16 cellular contexts compared by ENCODE assay signal in the genomic region with DNA sequence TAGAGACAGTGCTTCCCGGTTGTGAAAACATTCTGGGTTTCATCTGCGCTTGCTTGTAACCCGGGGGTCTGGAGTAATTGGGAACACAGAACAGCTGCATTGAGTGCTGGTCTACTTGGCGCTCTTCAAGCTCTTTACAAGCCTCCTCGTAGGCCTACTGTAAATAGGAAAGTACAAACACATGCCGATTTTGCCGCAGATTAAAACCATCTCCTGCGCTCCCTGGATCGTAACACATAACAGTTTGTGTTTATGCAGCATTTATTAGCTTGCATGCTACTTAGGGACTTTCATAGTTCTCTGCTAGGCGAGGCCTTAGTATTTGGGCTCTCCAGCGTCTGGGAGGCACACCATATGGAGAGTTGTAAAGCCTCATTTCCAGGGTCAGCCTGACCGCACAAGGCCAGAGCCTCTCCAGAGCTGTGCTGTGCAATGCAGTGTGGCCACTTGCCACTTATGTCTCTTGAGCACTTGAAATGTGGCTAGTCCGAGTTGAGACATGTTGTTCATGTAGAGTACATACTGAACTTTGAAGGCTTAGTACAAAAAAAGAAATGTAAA.
DNase-seq lines count a peak whose midpoint lies in the region; ATAC-seq, FAIRE-seq and TF ChIP-seq lines count a peak whose summit lies in the region.
"Had no signal": no experiment of that assay in that cellular context is flagged by ENCODE, and none has a peak within 500 bp of the region (broad histone marks: within the 10 kb centered on the region; RNA-seq: fewer than 3 reads in every experiment).

No MANE protein-coding gene starts in this region.

- H3K27ac ChIP-seq in tibial artery = peak overlapping the region; percentile 82 to 87
- H3K27ac ChIP-seq: BLaER1 treated with 17β-estradiol and CSF1 and Interleukin-3, amounts not matched to agents 10 nM and 100 nM; neutrophil had no signal

- no peak overlapping the region for H3K4me3 Mint-ChIP-seq in activated CD4-positive, alpha-beta T cell treated with anti-CD3 and anti-CD28 coated beads for 36 hours
- H3K4me3 Mint-ChIP-seq in activated T-helper 2 cell treated with anti-CD3 and anti-CD28 coated beads, Interferon-gamma antibody, Interleukin-2, Interleukin-4, amounts not matched to agents 10 μg/mL and 5 μg/mL and 100 μg/mL, durations not matched to agents 14 hours and 24 hours and 36 hours (ENCODE audit: low read depth) = no peak overlapping the region
- H3K4me3 Mint-ChIP-seq: activated naive CD8-positive, alpha-beta T cell; WTC11 had no signal

- TF ChIP-seq CTCF in mucosa of descending colon (IDR thresholded peaks at IDR 0.05) (no peak), tibial artery (IDR thresholded peaks at IDR 0.05) (no peak)

- intact Hi-C loops in mucosa of descending colon (cut with DNase I, micrococcal nuclease) = no loop called here
- intact Hi-C loops in tibial artery (cut with DNase I; ENCODE audit: low total_unique reads) = no loop called here
- intact Hi-C loops in activated CD4-positive, alpha-beta T cell treated with anti-CD3 and anti-CD28 coated beads for 36 hours (cut with DNase I, micrococcal nuclease) = no loop called here
- intact Hi-C loops in activated T-helper 2 cell treated with anti-CD3 and anti-CD28 coated beads, Interferon-gamma antibody, Interleukin-2, Interleukin-4, amounts not matched to agents 10 μg/mL and 5 μg/mL and 100 μg/mL, durations not matched to agents 14 hours and 24 hours and 36 hours (cut with micrococcal nuclease) = no loop called here

- H3K4me1 ChIP-seq in mucosa of descending colon (ENCODE audit: low read depth) = no peaks in the 10 kb centered on the region
- H3K4me1 ChIP-seq in tibial artery = peaks cover 0 to 50% (median 34%) of the 10 kb centered on the region in 4 donors

- H3K4me3 ChIP-seq in mucosa of descending colon (no peak overlapping the region), tibial artery (no peak overlapping the region)
- H3K4me3 ChIP-seq: BLaER1 treated with 17β-estradiol and CSF1 and Interleukin-3, amounts not matched to agents 10 nM and 100 nM; GM12878 had no signal

- H3K27me3 ChIP-seq in tibial artery = no peaks in the 10 kb centered on the region
- H3K27me3 ChIP-seq: BLaER1 treated with 17β-estradiol and CSF1 and Interleukin-3, amounts not matched to agents 10 nM and 100 nM; neutrophil had no signal

- peak; percentile 95 for FAIRE-seq in endometrium (lab: Jason Lieb, UNC)
- FAIRE-seq: GM12878 had no signal

- H3K9me3 ChIP-seq in mucosa of descending colon (no peaks in the 10 kb centered on the region), tibial artery (no peaks in the 10 kb centered on the region)
- H3K9me3 ChIP-seq: BLaER1 treated with 17β-estradiol and CSF1 and Interleukin-3, amounts not matched to agents 10 nM and 100 nM; neutrophil had no signal

- peak; percentile 68 for ATAC-seq in mucosa of descending colon
- ATAC-seq in HG02981 (IDR thresholded peaks at IDR 0.05; ENCODE audit: unreplicated experiment) = no peak
- no peak for ATAC-seq in activated CD4-positive, alpha-beta T cell treated with anti-CD3 and anti-CD28 coated beads for 36 hours
- no peak for ATAC-seq in HG03354 (IDR thresholded peaks at IDR 0.05; ENCODE audit: poor library complexity, severe bottlenecking, unreplicated experiment)
- ATAC-seq: GM12878 had no signal

- H3K27ac Mint-ChIP-seq in activated CD4-positive, alpha-beta T cell treated with anti-CD3 and anti-CD28 coated beads for 36 hours = no peak overlapping the region
- no peak overlapping the region for H3K27ac Mint-ChIP-seq in activated T-helper 2 cell treated with anti-CD3 and anti-CD28 coated beads, Interferon-gamma antibody, Interleukin-2, Interleukin-4, amounts not matched to agents 10 μg/mL and 5 μg/mL and 100 μg/mL, durations not matched to agents 14 hours and 24 hours and 36 hours
- H3K27ac Mint-ChIP-seq: activated naive CD8-positive, alpha-beta T cell; WTC11 had no signal

- no peaks in the 10 kb centered on the region for H3K36me3 Mint-ChIP-seq in activated CD4-positive, alpha-beta T cell treated with anti-CD3 and anti-CD28 coated beads for 36 hours (ENCODE audit: low read depth)
- H3K36me3 Mint-ChIP-seq in activated T-helper 2 cell treated with anti-CD3 and anti-CD28 coated beads, Interferon-gamma antibody, Interleukin-2, Interleukin-4, amounts not matched to agents 10 μg/mL and 5 μg/mL and 100 μg/mL, durations not matched to agents 14 hours and 24 hours and 36 hours (ENCODE audit: low read depth) = no peaks in the 10 kb centered on the region
- H3K36me3 Mint-ChIP-seq: activated naive CD8-positive, alpha-beta T cell; WTC11 had no signal

- POLR2A ChIA-PET in activated CD4-positive, alpha-beta T cell treated with anti-CD3 and anti-CD28 coated beads for 36 hours (lab: Charles Lee) = interaction anchor here (0.6 kb wide), 1 partner anchor 171 kb away, joined by 6 read pairs; no protein-coding TSS in a partner anchor

- CTCF ChIA-PET in activated CD4-positive, alpha-beta T cell treated with anti-CD3 and anti-CD28 coated beads for 36 hours (lab: Charles Lee) = interaction anchor here (0.6 to 3.9 kb wide), 3 partner anchors 18 to 349 kb away, joined by 3 to 14 read pairs (median 3); no protein-coding TSS in a partner anchor

- H3K27me3 Mint-ChIP-seq in activated CD4-positive, alpha-beta T cell treated with anti-CD3 and anti-CD28 coated beads for 36 hours = no peaks in the 10 kb centered on the region
- peaks cover 2% of the 10 kb centered on the region for H3K27me3 Mint-ChIP-seq in activated T-helper 2 cell treated with anti-CD3 and anti-CD28 coated beads, Interferon-gamma antibody, Interleukin-2, Interleukin-4, amounts not matched to agents 10 μg/mL and 5 μg/mL and 100 μg/mL, durations not matched to agents 14 hours and 24 hours and 36 hours (ENCODE audit: low read depth)
- H3K27me3 Mint-ChIP-seq: activated naive CD8-positive, alpha-beta T cell had no signal

- H3K9me3 Mint-ChIP-seq in activated CD4-positive, alpha-beta T cell treated with anti-CD3 and anti-CD28 coated beads for 36 hours (ENCODE audit: low read depth) = no peaks in the 10 kb centered on the region
- H3K9me3 Mint-ChIP-seq in activated T-helper 2 cell treated with anti-CD3 and anti-CD28 coated beads, Interferon-gamma antibody, Interleukin-2, Interleukin-4, amounts not matched to agents 10 μg/mL and 5 μg/mL and 100 μg/mL, durations not matched to agents 14 hours and 24 hours and 36 hours = no peaks in the 10 kb centered on the region
- H3K9me3 Mint-ChIP-seq: WTC11 had no signal

- peaks cover 20% of the 10 kb centered on the region for H3K4me1 Mint-ChIP-seq in activated CD4-positive, alpha-beta T cell treated with anti-CD3 and anti-CD28 coated beads for 36 hours
- peaks cover 17% of the 10 kb centered on the region for H3K4me1 Mint-ChIP-seq in activated T-helper 2 cell treated with anti-CD3 and anti-CD28 coated beads, Interferon-gamma antibody, Interleukin-2, Interleukin-4, amounts not matched to agents 10 μg/mL and 5 μg/mL and 100 μg/mL, durations not matched to agents 14 hours and 24 hours and 36 hours (ENCODE audit: low read depth)

- peak; percentile 38 for DNase-seq in NCI-H510A treated with DMSO at 0.1 percent for 48 hours (lab: John Stamatoyannopoulos, UW)
- peak in 1 of 3 donors; percentile 45 for DNase-seq in mucosa of descending colon
- DNase-seq in tibial artery = no peak
- DNase-seq in activated CD4-positive, alpha-beta T cell treated with anti-CD3 and anti-CD28 coated beads for 36 hours = no peak
- DNase-seq in activated T-helper 2 cell treated with anti-CD3 and anti-CD28 coated beads, Interferon-gamma antibody, Interleukin-2, Interleukin-4, amounts not matched to agents 10 μg/mL and 5 μg/mL and 100 μg/mL, durations not matched to agents 14 hours and 24 hours and 36 hours (ENCODE audit: low spot score) = no peak
- DNase-seq: central memory CD4-positive, alpha-beta T cell; mesendoderm; NCI-H1436 had no signal

- H3K36me3 ChIP-seq in mucosa of descending colon (ENCODE audit: low read depth) (no peaks in the 10 kb centered on the region), tibial artery (no peaks in the 10 kb centered on the region)
- H3K36me3 ChIP-seq: BLaER1 treated with 17β-estradiol and CSF1 and Interleukin-3, amounts not matched to agents 10 nM and 100 nM; neutrophil had no signal
